In the genomic region with DNA sequence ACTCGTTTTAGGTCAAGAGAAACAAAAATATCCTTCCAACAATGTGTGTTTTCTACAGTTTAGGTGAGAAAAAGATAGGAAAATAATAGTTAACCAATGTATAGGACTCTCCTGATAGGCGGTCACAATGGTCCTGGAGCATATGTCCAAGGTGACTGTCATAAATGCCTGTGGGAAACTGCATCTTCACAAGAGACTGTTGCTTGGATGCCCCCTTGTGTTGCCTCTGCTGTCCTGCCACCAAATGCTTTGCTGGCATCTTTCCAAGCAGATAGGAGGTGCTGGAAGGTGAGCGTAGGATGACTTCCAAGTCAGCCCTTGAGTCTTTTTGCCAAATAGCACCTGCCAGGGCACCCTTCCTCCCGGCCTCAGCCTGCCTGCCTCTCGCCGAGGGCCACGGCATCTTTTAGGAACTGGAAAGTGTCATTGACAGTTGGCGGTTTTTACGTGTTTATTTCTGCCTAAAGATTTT, we compare ENCODE assay signal across 1 cellular context.
TF ChIP-seq lines count a peak whose summit lies in the region.

No MANE protein-coding gene starts in this region.

TF ChIP-seq in SK-N-SH treated with all-trans-retinoic acid at 6 μM for 48 hours, 23 proteins besides CTCF, POLR2A, EP300 and RAD21 (continued from another document):
- TF ChIP-seq, protein P1, sequence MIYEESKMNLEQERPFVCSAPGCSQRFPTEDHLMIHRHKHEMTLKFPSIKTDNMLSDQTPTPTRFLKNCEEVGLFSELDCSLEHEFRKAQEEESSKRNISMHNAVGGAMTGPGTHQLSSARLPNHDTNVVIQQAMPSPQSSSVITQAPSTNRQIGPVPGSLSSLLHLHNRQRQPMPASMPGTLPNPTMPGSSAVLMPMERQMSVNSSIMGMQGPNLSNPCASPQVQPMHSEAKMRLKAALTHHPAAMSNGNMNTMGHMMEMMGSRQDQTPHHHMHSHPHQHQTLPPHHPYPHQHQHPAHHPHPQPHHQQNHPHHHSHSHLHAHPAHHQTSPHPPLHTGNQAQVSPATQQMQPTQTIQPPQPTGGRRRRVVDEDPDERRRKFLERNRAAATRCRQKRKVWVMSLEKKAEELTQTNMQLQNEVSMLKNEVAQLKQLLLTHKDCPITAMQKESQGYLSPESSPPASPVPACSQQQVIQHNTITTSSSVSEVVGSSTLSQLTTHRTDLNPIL (CRISPR knock-in tag; IDR thresholded peaks at IDR 0.05; ENCODE audit: low read depth), result no peak
- TF ChIP-seq ZNF70 (CRISPR knock-in tag; IDR thresholded peaks at IDR 0.05) (no peak), TOX (CRISPR knock-in tag; IDR thresholded peaks at IDR 0.05; ENCODE audit: borderline replicate concordance) (no peak), ZNF565 (CRISPR knock-in tag; conservative IDR thresholded peaks at IDR 0.05; ENCODE audit: low read depth) (no peak), ARNTL (CRISPR knock-in tag; IDR thresholded peaks at IDR 0.05; ENCODE audit: borderline replicate concordance, low read depth) (no peak), TCF4 (CRISPR knock-in tag; IDR thresholded peaks at IDR 0.05; ENCODE audit: borderline replicate concordance) (no peak), PPARA (CRISPR knock-in tag; IDR thresholded peaks at IDR 0.05; ENCODE audit: borderline replicate concordance) (no peak), BACH2 (CRISPR knock-in tag; IDR thresholded peaks at IDR 0.05; ENCODE audit: borderline replicate concordance) (no peak)
